10 cellular contexts compared by ENCODE assay signal in genomic region chr15:78620021-78620838, GRCh38. TPM values are rescaled to one million over a fixed set of nuclear protein-coding genes. Genes with fewer than 3 reads are reported as not detected.
DNase-seq lines count a peak whose midpoint lies in the region; ATAC-seq, FAIRE-seq and TF ChIP-seq lines count a peak whose summit lies in the region.
"Had no signal": no experiment of that assay in that cellular context is flagged by ENCODE, and none has a peak within 500 bp of the region (broad histone marks: within the 10 kb centered on the region; RNA-seq: fewer than 3 reads in every experiment).

No MANE protein-coding gene starts in this region.

- H3K27me3 ChIP-seq in GM06990 (replicated peaks; ENCODE audit: control insufficient read depth, insufficient read depth, low read length): no peaks in the 10 kb centered on the region; the same call in none of the 2 replicates
- H3K27me3 ChIP-seq in pancreas: peaks cover 0 to 11% (median 2%) of the 10 kb centered on the region in 4 donors

- H3K4me3 ChIP-seq in GM06990 (replicated peaks; ENCODE audit: low read depth, low read length): no peak overlapping the region
- no peak overlapping the region for H3K4me3 ChIP-seq in fibroblast of mammary gland (ENCODE audit: control insufficient read depth, low read depth, low read length)
- H3K4me3 ChIP-seq in pancreas: peak overlapping the region; percentile 16 to 47 (median 23)

- H3K9me3 ChIP-seq in pancreas: no peaks in the 10 kb centered on the region

- FAIRE-seq in pancreas (lab: Jason Lieb, UNC): no peak

- intact Hi-C loops in pancreas (cut with DNase I): no loop called here

- 1 to 3% methylated on average over 61 to 82 of the region's 82 CpGs for WGBS in pancreas, 2 donors

- H3K36me3 ChIP-seq in GM06990 (ENCODE audit: control insufficient read depth, insufficient read depth, low read length) (no peaks in the 10 kb centered on the region), pancreas (no peaks in the 10 kb centered on the region)

- DNase-seq in GM06990 (ENCODE audit: extremely low read depth, insufficient read length): no peak
- DNase-seq in NCI-H2171 treated with DMSO at 0.1 percent for 48 hours (lab: John Stamatoyannopoulos, UW): peak; percentile 66
- no peak for DNase-seq in fibroblast of mammary gland (ENCODE audit: low read depth)
- DNase-seq in pancreas: no peak
- no peak for DNase-seq in DMS153 (lab: John Stamatoyannopoulos, UW)
- DNase-seq in ureter (ENCODE audit: low spot score): no peak

- no peak overlapping the region for H3K27ac ChIP-seq in pancreas

- TF ChIP-seq CTCF in GM06990 (IDR thresholded peaks at IDR 0.05; ENCODE audit: insufficient read depth, low read length, poor library complexity, severe bottlenecking) (peak; percentile 6), fibroblast of mammary gland (conservative IDR thresholded peaks at IDR 0.05; ENCODE audit: control insufficient read depth, insufficient read depth, low read depth, low read length) (peak; percentile 1), pancreas (IDR thresholded peaks at IDR 0.05) (no peak)

- ATAC-seq in pancreas (peak in 2 of 4 donors; percentile 49 to 51), GM21529 (IDR thresholded peaks at IDR 0.05; ENCODE audit: unreplicated experiment) (no peak), HG02840 (IDR thresholded peaks at IDR 0.05; ENCODE audit: low FRiP score, unreplicated experiment) (no peak)

- peaks cover 0 to 5% (median 0%) of the 10 kb centered on the region in 3 donors for H3K4me1 ChIP-seq in pancreas

RNA-seq across cellular contexts. Expression of gene CHRNA3, which starts 0.6 kb away (rescaled TPM):
- total RNA-seq in pancreas: under 1 TPM in 5 of 6 donors, not detected in 1; 0.05 to 0.25 (median 0.17) TPM
- polyA plus RNA-seq in pancreas: 1 to 10 TPM in 1 of 2 donors, not detected in 1; 1.0 TPM
- not detected for total RNA-seq in ureter
- total RNA-seq: activated CD8-positive, alpha-beta memory T cell treated with anti-CD3 and anti-CD28 coated beads for 36 hours; pulmonary artery endothelial cell had no signal

RNA-seq across cellular contexts. Expression of gene CHRNB4, which starts 20.8 kb away (rescaled TPM):
- total RNA-seq in pancreas (under 1 TPM in 1 of 6 donors, not detected in 5; 0.18 TPM), ureter (0.57 TPM)
- under 1 TPM in 1 of 2 donors, not detected in 1; 0.02 TPM for polyA plus RNA-seq in pancreas
- total RNA-seq: activated CD8-positive, alpha-beta memory T cell treated with anti-CD3 and anti-CD28 coated beads for 36 hours; pulmonary artery endothelial cell had no signal

RNA-seq across cellular contexts. Expression of gene CHRNA5, which starts 54.9 kb away (rescaled TPM):
- total RNA-seq in pancreas: 1 to 10 TPM; 1.2 to 2.6 (median 1.8) TPM
- 1 to 10 TPM in 1 of 2 donors, under 1 TPM in 1; 0.80 to 2.9 TPM for polyA plus RNA-seq in pancreas
- 4.0 TPM for total RNA-seq in ureter

Comparison
In these comparisons a context has a peak if more than half of its experiments do, and no peak if none do; other contexts are left out.
1. H3K4me3 ChIP-seq: peak in pancreas (4 of 4); none in GM06990 (single experiment) and fibroblast of mammary gland (single experiment).
2. CTCF ChIP-seq: peak in GM06990 (single experiment) and fibroblast of mammary gland (single experiment); none in pancreas (0 of 4).